24 cellular contexts compared by ENCODE assay signal in genomic region chr10:104577171-104577570, GRCh38.
"Had no signal": no experiment of that assay in that cellular context is flagged by ENCODE, and none has a peak within 500 bp of the region (broad histone marks: within the 10 kb centered on the region; RNA-seq: fewer than 3 reads in every experiment).

No MANE protein-coding gene starts in this region.

- H3K36me3 ChIP-seq: adrenal gland, Peyer's patch had no signal

- DNase-seq: activated B cell treated with CpG ODN at 0.5 μM for 24 hours; activated CD4-positive, alpha-beta memory T cell treated with anti-CD3 and anti-CD28 coated beads for 36 hours; activated CD4-positive, alpha-beta T cell treated with anti-CD3 and anti-CD28 coated beads for 1 hour; activated CD4-positive, alpha-beta T cell treated with anti-CD3 and anti-CD28 coated beads, Interleukin-2, amount 10 ng/mL, durations not matched to agents 24 days and 14 days; activated CD8-positive, alpha-beta memory T cell treated with anti-CD3 and anti-CD28 coated beads for 24 hours; activated naive CD4-positive, alpha-beta T cell treated with anti-CD3 and anti-CD28 coated beads, Interleukin-2, amount 50 U/mL, for 16 hours; activated naive CD8-positive, alpha-beta T cell treated with anti-CD3 and anti-CD28 coated beads, Interleukin-2, amount 10 ng/mL, durations not matched to agents 7 days and 5 days; activated T-cell treated with anti-CD3 and anti-CD28 coated beads, Interleukin-2, amount 50 U/mL, for 1 hour; adrenal gland; anterior cingulate cortex; NCI-H1092; NCI-H1417; NCI-H1930; NCI-H2171; NCI-H2227 treated with DMSO at 0.1 percent for 48 hours; NCI-H446 treated with DMSO at 0.1 percent for 48 hours; NCI-H524 treated with DMSO at 0.1 percent for 48 hours; NCI-H748 treated with DMSO at 0.1 percent for 48 hours; Peyer's patch; SHP77; T-helper 9 cell had no signal

- H3K9ac ChIP-seq: KMS-11 had no signal

- H3K36me3 Mint-ChIP-seq: activated CD4-positive, alpha-beta memory T cell treated with anti-CD3 and anti-CD28 coated beads for 36 hours; activated naive CD8-positive, alpha-beta T cell treated with anti-CD3 and anti-CD28 coated beads, Interleukin-2, amount 10 ng/mL, durations not matched to agents 7 days and 5 days had no signal

- H3K9me3 ChIP-seq: adrenal gland, Peyer's patch had no signal

- H3K4me1 Mint-ChIP-seq: activated B cell treated with CpG ODN at 0.5 μM for 24 hours; activated CD4-positive, alpha-beta T cell treated with anti-CD3 and anti-CD28 coated beads, Interleukin-2, amount 10 ng/mL, durations not matched to agents 24 days and 14 days had no signal

- H3K4me3 ChIP-seq: adrenal gland, Peyer's patch had no signal

- H3K4me2 ChIP-seq: KMS-11 had no signal

- H3K4me1 ChIP-seq: Peyer's patch had no signal

- H3K27ac Mint-ChIP-seq: activated B cell treated with CpG ODN at 0.5 μM for 24 hours; activated CD4-positive, alpha-beta memory T cell treated with anti-CD3 and anti-CD28 coated beads for 36 hours; activated CD4-positive, alpha-beta T cell treated with anti-CD3 and anti-CD28 coated beads, Interleukin-2, amount 10 ng/mL, durations not matched to agents 24 days and 14 days; activated naive CD8-positive, alpha-beta T cell treated with anti-CD3 and anti-CD28 coated beads, Interleukin-2, amount 10 ng/mL, durations not matched to agents 7 days and 5 days; IgD-negative memory B cell; T-helper 1 cell treated with Interleukin-12 subunit alpha and Interleukin-12 subunit beta and Interleukin-4 antibody, amounts not matched to agents 30 μg/mL and 1 μg/mL, for 36 hours had no signal

- H3K9me3 Mint-ChIP-seq: activated B cell treated with CpG ODN at 0.5 μM for 24 hours; activated CD4-positive, alpha-beta memory T cell treated with anti-CD3 and anti-CD28 coated beads for 36 hours; activated CD4-positive, alpha-beta T cell treated with anti-CD3 and anti-CD28 coated beads, Interleukin-2, amount 10 ng/mL, durations not matched to agents 24 days and 14 days; activated naive CD8-positive, alpha-beta T cell treated with anti-CD3 and anti-CD28 coated beads, Interleukin-2, amount 10 ng/mL, durations not matched to agents 7 days and 5 days; IgD-negative memory B cell; T-helper 1 cell treated with Interleukin-12 subunit alpha and Interleukin-12 subunit beta and Interleukin-4 antibody, amounts not matched to agents 30 μg/mL and 1 μg/mL, for 36 hours had no signal

- H3K27ac ChIP-seq: adrenal gland, KMS-11, Peyer's patch had no signal

- H3K27me3 ChIP-seq: Peyer's patch had no signal

- H3K4me3 Mint-ChIP-seq: activated B cell treated with CpG ODN at 0.5 μM for 24 hours; activated CD4-positive, alpha-beta memory T cell treated with anti-CD3 and anti-CD28 coated beads for 36 hours; activated CD4-positive, alpha-beta T cell treated with anti-CD3 and anti-CD28 coated beads, Interleukin-2, amount 10 ng/mL, durations not matched to agents 24 days and 14 days; activated naive CD8-positive, alpha-beta T cell treated with anti-CD3 and anti-CD28 coated beads, Interleukin-2, amount 10 ng/mL, durations not matched to agents 7 days and 5 days; IgD-negative memory B cell; T-helper 1 cell treated with Interleukin-12 subunit alpha and Interleukin-12 subunit beta and Interleukin-4 antibody, amounts not matched to agents 30 μg/mL and 1 μg/mL, for 36 hours had no signal
